Comparison of ENCODE assay signal across 1 cellular context in the genomic region with DNA sequence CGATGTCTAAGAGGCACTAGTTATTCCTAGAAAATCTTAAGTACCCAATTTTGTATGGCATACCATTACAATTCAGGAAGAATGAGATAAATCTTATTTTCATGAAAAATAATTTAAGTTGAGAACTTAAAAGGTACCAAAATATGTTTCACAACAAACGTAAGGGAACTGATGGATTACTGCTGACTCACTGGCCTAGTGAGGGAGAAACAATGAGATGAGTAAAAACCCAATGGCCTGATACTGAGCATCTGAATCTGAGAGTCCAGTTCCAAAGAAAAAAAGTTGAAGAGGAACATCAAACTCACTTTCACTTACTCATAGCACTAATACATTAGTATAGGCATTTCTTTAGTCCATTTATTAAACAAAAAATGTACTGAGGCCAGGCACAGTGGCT.
TF ChIP-seq lines count a peak whose summit lies in the region.

No MANE protein-coding gene starts in this region.

TF ChIP-seq in K562, 482 proteins besides CTCF, POLR2A, EP300 and RAD21 (continued from another document):
- TF ChIP-seq, protein P1, sequence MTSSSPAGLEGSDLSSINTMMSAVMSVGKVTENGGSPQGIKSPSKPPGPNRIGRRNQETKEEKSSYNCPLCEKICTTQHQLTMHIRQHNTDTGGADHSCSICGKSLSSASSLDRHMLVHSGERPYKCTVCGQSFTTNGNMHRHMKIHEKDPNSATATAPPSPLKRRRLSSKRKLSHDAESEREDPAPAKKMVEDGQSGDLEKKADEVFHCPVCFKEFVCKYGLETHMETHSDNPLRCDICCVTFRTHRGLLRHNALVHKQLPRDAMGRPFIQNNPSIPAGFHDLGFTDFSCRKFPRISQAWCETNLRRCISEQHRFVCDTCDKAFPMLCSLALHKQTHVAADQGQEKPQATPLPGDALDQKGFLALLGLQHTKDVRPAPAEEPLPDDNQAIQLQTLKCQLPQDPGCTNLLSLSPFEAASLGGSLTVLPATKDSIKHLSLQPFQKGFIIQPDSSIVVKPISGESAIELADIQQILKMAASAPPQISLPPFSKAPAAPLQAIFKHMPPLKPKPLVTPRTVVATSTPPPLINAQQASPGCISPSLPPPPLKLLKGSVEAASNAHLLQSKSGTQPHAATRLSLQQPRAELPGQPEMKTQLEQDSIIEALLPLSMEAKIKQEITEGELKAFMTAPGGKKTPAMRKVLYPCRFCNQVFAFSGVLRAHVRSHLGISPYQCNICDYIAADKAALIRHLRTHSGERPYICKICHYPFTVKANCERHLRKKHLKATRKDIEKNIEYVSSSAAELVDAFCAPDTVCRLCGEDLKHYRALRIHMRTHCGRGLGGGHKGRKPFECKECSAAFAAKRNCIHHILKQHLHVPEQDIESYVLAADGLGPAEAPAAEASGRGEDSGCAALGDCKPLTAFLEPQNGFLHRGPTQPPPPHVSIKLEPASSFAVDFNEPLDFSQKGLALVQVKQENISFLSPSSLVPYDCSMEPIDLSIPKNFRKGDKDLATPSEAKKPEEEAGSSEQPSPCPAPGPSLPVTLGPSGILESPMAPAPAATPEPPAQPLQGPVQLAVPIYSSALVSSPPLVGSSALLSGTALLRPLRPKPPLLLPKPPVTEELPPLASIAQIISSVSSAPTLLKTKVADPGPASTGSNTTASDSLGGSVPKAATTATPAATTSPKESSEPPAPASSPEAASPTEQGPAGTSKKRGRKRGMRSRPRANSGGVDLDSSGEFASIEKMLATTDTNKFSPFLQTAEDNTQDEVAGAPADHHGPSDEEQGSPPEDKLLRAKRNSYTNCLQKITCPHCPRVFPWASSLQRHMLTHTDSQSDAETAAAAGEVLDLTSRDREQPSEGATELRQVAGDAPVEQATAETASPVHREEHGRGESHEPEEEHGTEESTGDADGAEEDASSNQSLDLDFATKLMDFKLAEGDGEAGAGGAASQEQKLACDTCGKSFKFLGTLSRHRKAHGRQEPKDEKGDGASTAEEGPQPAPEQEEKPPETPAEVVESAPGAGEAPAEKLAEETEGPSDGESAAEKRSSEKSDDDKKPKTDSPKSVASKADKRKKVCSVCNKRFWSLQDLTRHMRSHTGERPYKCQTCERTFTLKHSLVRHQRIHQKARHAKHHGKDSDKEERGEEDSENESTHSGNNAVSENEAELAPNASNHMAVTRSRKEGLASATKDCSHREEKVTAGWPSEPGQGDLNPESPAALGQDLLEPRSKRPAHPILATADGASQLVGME (CRISPR knock-in tag; IDR thresholded peaks at IDR 0.05) = no peak
- TF ChIP-seq THRB (CRISPR knock-in tag; conservative IDR thresholded peaks at IDR 0.05) (no peak), NFE2 (IDR thresholded peaks at IDR 0.05; ENCODE audit: low read depth) (peak; percentile 62), TAL1 (IDR thresholded peaks at IDR 0.05) (no peak), MAFG (tag; conservative IDR thresholded peaks at IDR 0.05) (peak; percentile 70)
